ENCODE assay signal across 21 cellular contexts in the genomic region with DNA sequence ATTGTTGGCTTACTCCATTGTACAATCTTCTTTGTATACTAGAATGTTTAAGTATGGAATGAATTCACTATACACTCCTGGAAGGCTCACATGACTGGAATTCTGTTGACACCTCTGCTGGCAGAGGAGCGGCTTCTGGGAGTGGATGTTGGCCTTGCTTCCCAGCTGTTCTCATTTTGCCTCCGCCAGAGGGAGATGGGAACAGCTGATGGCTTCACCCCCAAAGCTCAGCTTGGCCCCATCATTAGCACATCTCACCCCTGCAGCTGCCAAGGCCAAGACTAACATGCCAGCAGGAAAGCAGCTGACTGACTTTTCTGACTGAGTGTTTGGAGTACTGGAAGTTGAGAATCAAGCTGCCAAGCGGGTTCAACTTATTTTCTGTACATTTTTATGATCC. TPM values are rescaled to one million over a fixed set of nuclear protein-coding genes. Genes with fewer than 3 reads are reported as not detected.
DNase-seq lines count a peak whose midpoint lies in the region; TF ChIP-seq lines count a peak whose summit lies in the region.
"Had no signal": no experiment of that assay in that cellular context is flagged by ENCODE, and none has a peak within 500 bp of the region (broad histone marks: within the 10 kb centered on the region; RNA-seq: fewer than 3 reads in every experiment).

No MANE protein-coding gene starts in this region.

- POLR2A ChIA-PET in CD8-positive, alpha-beta memory T cell (lab: Charles Lee) = no interaction called here

- no peak overlapping the region for H3K14ac ChIP-seq in mesenchymal stem cell (ENCODE audit: low read length in 2 of 2)

- H2AK5ac ChIP-seq in mesenchymal stem cell (ENCODE audit: low read length, severe bottlenecking) = no peak overlapping the region

- no peak overlapping the region for H3K27ac Mint-ChIP-seq in CD8-positive, alpha-beta memory T cell
- H3K27ac Mint-ChIP-seq: activated naive CD4-positive, alpha-beta T cell treated with anti-CD3 and anti-CD28 coated beads, Interleukin-2, amount 10 ng/mL, durations not matched to agents 7 days and 5 days; activated T-cell treated with anti-CD3 and anti-CD28 coated beads, Interleukin-2, amount 50 U/mL, for 72 hours; endodermal cell; naive thymus-derived CD4-positive, alpha-beta T cell had no signal

- no peak overlapping the region for H3K23ac ChIP-seq in mesenchymal stem cell (ENCODE audit: low read length in 2 of 2)

- H3K4me3 ChIP-seq in colonic mucosa = no peak overlapping the region
- H3K4me3 ChIP-seq in mesenchymal stem cell (ENCODE audit: insufficient read depth in 1 of 2, low read depth in 1 of 2, low read length in 2 of 2) = no peak overlapping the region
- no peak overlapping the region for H3K4me3 ChIP-seq in smooth muscle cell
- no peak overlapping the region for H3K4me3 ChIP-seq in CD8-positive, alpha-beta memory T cell (ENCODE audit: low read length)
- H3K4me3 ChIP-seq: hepatocyte had no signal

- H2AFZ ChIP-seq in mesenchymal stem cell (ENCODE audit: low read depth, low read length) (no peak overlapping the region), smooth muscle cell (ENCODE audit: low read depth) (no peak overlapping the region)
- H2AFZ ChIP-seq: hepatocyte had no signal

- H2BK15ac ChIP-seq in mesenchymal stem cell (ENCODE audit: low read depth, poor library complexity, severe bottlenecking) = no peak overlapping the region

- intact Hi-C loops in colonic mucosa (cut with DNase I) = no loop called here

- peaks cover 22% of the 10 kb centered on the region for H3K79me1 ChIP-seq in mesenchymal stem cell (replicated peaks; ENCODE audit: low read length, poor library complexity, severe bottlenecking)

- peak overlapping the region in 1 of 2 experiments; percentile 6 for H3K18ac ChIP-seq in mesenchymal stem cell (ENCODE audit: low read depth in 1 of 2, low read length in 2 of 2)

- H3K4me1 ChIP-seq in colonic mucosa (peaks cover 9% of the 10 kb centered on the region), mesenchymal stem cell (ENCODE audit: control insufficient read depth, insufficient read depth, low read depth, low read length) (peaks cover 2% of the 10 kb centered on the region), smooth muscle cell (ENCODE audit: low read depth) (no peaks in the 10 kb centered on the region)
- no peaks in the 10 kb centered on the region for H3K4me1 ChIP-seq in CD8-positive, alpha-beta memory T cell (ENCODE audit: insufficient read depth, low read length)
- H3K4me1 ChIP-seq: Caco-2 had no signal

- peak overlapping the region in 1 of 2 experiments; percentile 82 for H2BK12ac ChIP-seq in mesenchymal stem cell (ENCODE audit: low read length in 2 of 2)

- H3K9me3 ChIP-seq in colonic mucosa = no peaks in the 10 kb centered on the region
- H3K9me3 ChIP-seq in mesenchymal stem cell (ENCODE audit: control insufficient read depth, low read length) = peaks cover 8% of the 10 kb centered on the region
- peaks cover 5% of the 10 kb centered on the region for H3K9me3 ChIP-seq in smooth muscle cell (replicated peaks; ENCODE audit: low read depth)
- no peaks in the 10 kb centered on the region for H3K9me3 ChIP-seq in CD8-positive, alpha-beta memory T cell (ENCODE audit: low read length)

- 96% methylated on average over 3 of the region's 3 CpGs for WGBS in mesenchymal stem cell
- WGBS in smooth muscle cell (ENCODE audit: low lambda C conversion rate) = 93% methylated on average over 3 of the region's 3 CpGs

- H4K20me1 ChIP-seq in smooth muscle cell (ENCODE audit: low read depth) = no peaks in the 10 kb centered on the region

- peaks cover 0 to 16% (median 2%) of the 10 kb centered on the region in 5 donors for H3K9me3 Mint-ChIP-seq in CD8-positive, alpha-beta memory T cell

- H3K4ac ChIP-seq in mesenchymal stem cell (ENCODE audit: low read depth in 1 of 2, low read length in 2 of 2) = peak overlapping the region in 1 of 2 experiments; percentile 1

- H3K4me2 ChIP-seq in mesenchymal stem cell (ENCODE audit: low read length, poor library complexity, severe bottlenecking) (no peak overlapping the region), smooth muscle cell (peak overlapping the region; percentile 11)
- H3K4me2 ChIP-seq: hepatocyte had no signal

- TF ChIP-seq CTCF in colonic mucosa (IDR thresholded peaks at IDR 0.05) = no peak
- no peak for TF ChIP-seq CTCF in smooth muscle cell (IDR thresholded peaks at IDR 0.05; ENCODE audit: borderline replicate concordance, insufficient read depth, poor library complexity, severe bottlenecking)

- H3K9ac ChIP-seq in colonic mucosa (ENCODE audit: low read depth in 2 of 2, low read length in 2 of 2) = no peak overlapping the region
- H3K9ac ChIP-seq in mesenchymal stem cell (ENCODE audit: low read length) = no peak overlapping the region
- no peak overlapping the region for H3K9ac ChIP-seq in smooth muscle cell (ENCODE audit: low read depth)

- H3K27me3 ChIP-seq in colonic mucosa = no peaks in the 10 kb centered on the region
- no peaks in the 10 kb centered on the region for H3K27me3 ChIP-seq in mesenchymal stem cell (ENCODE audit: control insufficient read depth in 1 of 2, insufficient read depth in 1 of 2, low read length in 2 of 2)
- H3K27me3 ChIP-seq in smooth muscle cell (ENCODE audit: low read depth) = no peaks in the 10 kb centered on the region
- no peaks in the 10 kb centered on the region for H3K27me3 ChIP-seq in CD8-positive, alpha-beta memory T cell (ENCODE audit: insufficient read depth, low read length, poor library complexity, severe bottlenecking)
- H3K27me3 ChIP-seq: hepatocyte had no signal

- DNase-seq in NCI-H146 (lab: John Stamatoyannopoulos, UW) = peak; percentile 23
- no peak for DNase-seq in NCI-H146 treated with DMSO at 0.1 percent for 48 hours (lab: John Stamatoyannopoulos, UW; ENCODE audit: unreplicated experiment)
- peak; percentile 52 for DNase-seq in colonic mucosa
- DNase-seq in mesenchymal stem cell = no peak
- DNase-seq in smooth muscle cell (lab: John Stamatoyannopoulos, UW; ENCODE audit: unreplicated experiment) = no peak
- no peak for DNase-seq in T1000 (lab: John Stamatoyannopoulos, UW)
- no peak for DNase-seq in central memory CD4-positive, alpha-beta T cell
- DNase-seq in CD8-positive, alpha-beta memory T cell = no peak
- DNase-seq: 8988T; activated CD4-positive, CD25-positive, alpha-beta regulatory T cell treated with anti-CD3 and anti-CD28 coated beads, Interleukin-2, amount 50 U/mL, for 72 hours; activated CD8-positive, alpha-beta memory T cell treated with anti-CD3 and anti-CD28 coated beads for 24 hours; activated naive CD4-positive, alpha-beta T cell treated with anti-CD3 and anti-CD28 coated beads, Interleukin-2, amount 10 ng/mL, durations not matched to agents 7 days and 5 days; activated T-cell treated with anti-CD3 and anti-CD28 coated beads, Interleukin-2, amount 50 U/mL, for 72 hours; Caco-2; endodermal cell; naive thymus-derived CD4-positive, alpha-beta T cell; NCI-H2107; RPMI8226; stimulated activated CD4-positive, alpha-beta T cell treated with anti-CD3 and anti-CD28 coated beads, Interleukin-4, amount 100 ng/mL, for 4 hours; T-helper 9 cell had no signal

- peaks cover 80% of the 10 kb centered on the region for H3K79me2 ChIP-seq in smooth muscle cell (ENCODE audit: low read depth)

- H4K8ac ChIP-seq in mesenchymal stem cell (ENCODE audit: low read length) = peak overlapping the region; percentile 79

- H3K36me3 Mint-ChIP-seq in CD8-positive, alpha-beta memory T cell = no peaks in the 10 kb centered on the region
- H3K36me3 Mint-ChIP-seq: activated naive CD4-positive, alpha-beta T cell treated with anti-CD3 and anti-CD28 coated beads, Interleukin-2, amount 10 ng/mL, durations not matched to agents 7 days and 5 days had no signal

- H3K36me3 ChIP-seq in colonic mucosa (no peaks in the 10 kb centered on the region), mesenchymal stem cell (ENCODE audit: control insufficient read depth in 1 of 2, insufficient read depth in 2 of 2, low read depth in 1 of 2, low read length in 2 of 2) (peaks cover 0 to 52% of the 10 kb centered on the region in 2 experiments), smooth muscle cell (ENCODE audit: low read depth) (no peaks in the 10 kb centered on the region)
- no peaks in the 10 kb centered on the region for H3K36me3 ChIP-seq in CD8-positive, alpha-beta memory T cell (ENCODE audit: insufficient read depth, low read length)

- H2BK5ac ChIP-seq in mesenchymal stem cell (ENCODE audit: low read depth, low read length, poor library complexity, severe bottlenecking) = no peak overlapping the region

- H3F3A ChIP-seq in smooth muscle cell (ENCODE audit: low read depth) = peaks cover 9% of the 10 kb centered on the region

- peaks cover 0 to 4% (median 2%) of the 10 kb centered on the region in 3 donors for H3K4me1 Mint-ChIP-seq in CD8-positive, alpha-beta memory T cell
- H3K4me1 Mint-ChIP-seq: activated naive CD4-positive, alpha-beta T cell treated with anti-CD3 and anti-CD28 coated beads, Interleukin-2, amount 10 ng/mL, durations not matched to agents 7 days and 5 days; naive thymus-derived CD4-positive, alpha-beta T cell had no signal

- CTCF ChIA-PET in CD8-positive, alpha-beta memory T cell (lab: Charles Lee) = no interaction called here

- H3K4me3 Mint-ChIP-seq in CD8-positive, alpha-beta memory T cell = no peak overlapping the region
- H3K4me3 Mint-ChIP-seq: activated naive CD4-positive, alpha-beta T cell treated with anti-CD3 and anti-CD28 coated beads, Interleukin-2, amount 10 ng/mL, durations not matched to agents 7 days and 5 days; activated T-cell treated with anti-CD3 and anti-CD28 coated beads, Interleukin-2, amount 50 U/mL, for 72 hours; endodermal cell; naive thymus-derived CD4-positive, alpha-beta T cell had no signal

- no peaks in the 10 kb centered on the region for H3K27me3 Mint-ChIP-seq in CD8-positive, alpha-beta memory T cell
- H3K27me3 Mint-ChIP-seq: activated naive CD4-positive, alpha-beta T cell treated with anti-CD3 and anti-CD28 coated beads, Interleukin-2, amount 10 ng/mL, durations not matched to agents 7 days and 5 days had no signal

- H3K27ac ChIP-seq in colonic mucosa (peak overlapping the region; percentile 60), mesenchymal stem cell (ENCODE audit: low read length, poor library complexity, severe bottlenecking) (no peak overlapping the region), smooth muscle cell (ENCODE audit: low read depth) (peak overlapping the region; percentile 87)
- no peak overlapping the region for H3K27ac ChIP-seq in CD8-positive, alpha-beta memory T cell (ENCODE audit: low read depth, low read length)
- H3K27ac ChIP-seq: hepatocyte had no signal

- H4K91ac ChIP-seq in mesenchymal stem cell (ENCODE audit: low read length) = peak overlapping the region; percentile 53

- H2BK120ac ChIP-seq in mesenchymal stem cell (ENCODE audit: low read depth, low read length) = no peak overlapping the region

RNA-seq across cellular contexts. Expression of a gene that starts 15.1 kb away (rescaled TPM):
- total RNA-seq in colonic mucosa (under 1 TPM; 0.30 to 0.64 TPM), smooth muscle cell (54.3 and 61.6 TPM in 2 replicates)
- 42.5 TPM for polyA plus RNA-seq in mesenchymal stem cell (2013, experiment 1 of 2)
- polyA plus RNA-seq in mesenchymal stem cell (2013, experiment 2 of 2) = 42.9 TPM
- 32.8 and 40.0 TPM in 2 replicates for polyA plus RNA-seq in smooth muscle cell
- under 1 TPM; 0.11 to 0.31 TPM for total RNA-seq in CD8-positive, alpha-beta memory T cell
- polyA plus RNA-seq in CD8-positive, alpha-beta memory T cell = 6.4 TPM
- total RNA-seq: Caco-2 had no signal
- polyA plus RNA-seq: naive thymus-derived CD4-positive, alpha-beta T cell had no signal

Comparison
In these comparisons a context has a peak if more than half of its experiments do, and no peak if none do; other contexts are left out.
1. DNase-seq: peak in NCI-H146 (single experiment) and colonic mucosa (single experiment); none in NCI-H146 treated with DMSO at 0.1 percent for 48 hours (single experiment), mesenchymal stem cell (single experiment), smooth muscle cell (single experiment), T1000 (single experiment), central memory CD4-positive, alpha-beta T cell (single experiment) and CD8-positive, alpha-beta memory T cell (0 of 5).
2. H3K27ac ChIP-seq: peak in colonic mucosa (single experiment) and smooth muscle cell (single experiment); none in mesenchymal stem cell (single experiment) and CD8-positive, alpha-beta memory T cell (single experiment).
3. RNA of a gene that starts 15.1 kb away (total RNA-seq): 54.3 to 61.6 TPM in smooth muscle cell; 0.30 to 0.64 TPM in colonic mucosa and 0.11 to 0.31 TPM in CD8-positive, alpha-beta memory T cell; every median in the first group is over 10 times any median in the second.